2 cellular contexts compared by ENCODE assay signal in genomic region chr19:14511245-14511625, GRCh38.
TF ChIP-seq lines count a peak whose summit lies in the region.

No MANE protein-coding gene starts in this region.

TF ChIP-seq in A549, 52 proteins besides CTCF, POLR2A, EP300 and RAD21:
- no peak for TF ChIP-seq PHF8 (IDR thresholded peaks at IDR 0.05; ENCODE audit: borderline replicate concordance, low read depth)
- no peak for TF ChIP-seq HOXB5 (CRISPR knock-in tag; IDR thresholded peaks at IDR 0.05)
- no peak for TF ChIP-seq MAX (IDR thresholded peaks at IDR 0.05)
- no peak for TF ChIP-seq RARB (CRISPR knock-in tag; IDR thresholded peaks at IDR 0.05)
- TF ChIP-seq CHD2 (IDR thresholded peaks at IDR 0.05; ENCODE audit: low read length, partially characterized antibody), result no peak
- TF ChIP-seq NPAS2 (CRISPR knock-in tag; IDR thresholded peaks at IDR 0.05; ENCODE audit: borderline replicate concordance), result no peak
- no peak for TF ChIP-seq NFE2L2 (conservative IDR thresholded peaks at IDR 0.05; ENCODE audit: low read length)
- TF ChIP-seq HDAC2 (IDR thresholded peaks at IDR 0.05), result no peak
- TF ChIP-seq GATA3 (IDR thresholded peaks at IDR 0.05; ENCODE audit: borderline replicate concordance), result no peak
- TF ChIP-seq NR3C1 (IDR thresholded peaks at IDR 0.05), result no peak
- TF ChIP-seq MYC (IDR thresholded peaks at IDR 0.05; ENCODE audit: borderline replicate concordance, low read length), result no peak
- TF ChIP-seq HOXB13 (CRISPR knock-in tag; IDR thresholded peaks at IDR 0.05; ENCODE audit: low read depth), result no peak
- TF ChIP-seq SMC3 (IDR thresholded peaks at IDR 0.05), result no peak

TF ChIP-seq in HCT116, 20 proteins besides CTCF, POLR2A, EP300 and RAD21:
- TF ChIP-seq ATF3 (IDR thresholded peaks at IDR 0.05) (no peak), JUND (IDR thresholded peaks at IDR 0.05) (no peak)
